8 cellular contexts compared by ENCODE assay signal in the genomic region with DNA sequence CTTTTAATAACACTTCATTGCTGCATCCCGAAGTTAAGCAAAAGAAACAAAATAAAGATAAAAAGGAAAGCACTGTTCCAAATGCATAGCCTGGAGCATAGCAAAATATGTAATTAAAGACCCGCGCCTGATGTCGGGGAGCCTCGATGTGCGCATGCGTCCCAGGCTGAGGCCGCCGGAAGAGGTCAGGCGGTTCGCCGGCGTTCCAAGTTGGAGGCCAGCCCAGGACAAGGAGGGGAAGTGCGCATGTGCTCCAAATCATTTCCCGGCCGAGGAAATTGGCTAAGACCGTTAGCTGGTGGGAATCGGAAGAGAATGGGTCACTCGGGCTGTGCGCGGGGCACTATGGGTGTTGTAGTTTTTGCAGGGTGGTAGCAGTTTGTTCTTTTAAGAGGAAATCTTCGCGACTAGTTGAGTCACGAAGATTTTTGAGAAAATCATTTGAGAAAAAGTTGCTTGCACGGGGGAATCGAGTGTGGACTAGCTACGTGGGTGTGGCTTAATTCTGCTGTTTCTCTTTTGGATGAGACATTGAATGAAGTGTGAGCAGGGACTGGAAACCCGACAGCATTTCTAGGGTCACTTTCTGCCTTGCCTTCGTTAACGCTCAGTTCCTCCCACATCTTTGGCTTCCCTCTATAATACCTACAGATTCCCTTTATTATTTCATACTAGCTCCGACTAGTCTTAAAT. TPM values are rescaled to one million over a fixed set of nuclear protein-coding genes. Genes with fewer than 3 reads are reported as not detected.
DNase-seq lines count a peak whose midpoint lies in the region; ATAC-seq, FAIRE-seq and TF ChIP-seq lines count a peak whose summit lies in the region.

No MANE protein-coding gene starts in this region.

- peak; percentile 69 for ATAC-seq in HG02588 (IDR thresholded peaks at IDR 0.05; ENCODE audit: unreplicated experiment)
- ATAC-seq in GM18505 (IDR thresholded peaks at IDR 0.05; ENCODE audit: unreplicated experiment) = no peak

- intact Hi-C loops in kidney (cut with DNase I) = no loop called here

- peak overlapping the region in 1 of 2 donors; percentile 34 for H3K27ac ChIP-seq in kidney (ENCODE audit: low read depth in 2 of 2, low read length in 2 of 2)

- H3K4me1 ChIP-seq in kidney (ENCODE audit: control insufficient read depth in 1 of 2, insufficient read depth in 1 of 2, low read depth in 1 of 2, low read length in 2 of 2) = peaks cover 0 to 3% of the 10 kb centered on the region in 2 donors

- H3K4me3 ChIP-seq in choroid plexus epithelial cell (ENCODE audit: low read depth, low read length) = peak overlapping the region; percentile 48
- H3K4me3 ChIP-seq in kidney (ENCODE audit: low read length in 2 of 2) = peak overlapping the region; percentile 48 to 56

- no peak overlapping the region for H3K9ac ChIP-seq in kidney (ENCODE audit: low read length in 2 of 2)

- TF ChIP-seq CTCF in choroid plexus epithelial cell (conservative IDR thresholded peaks at IDR 0.05; ENCODE audit: low read depth, low read length) (no peak), kidney (IDR thresholded peaks at IDR 0.05; ENCODE audit: borderline replicate concordance, extremely low read depth, insufficient read depth) (no peak)

- TF ChIP-seq POLR2A in GM18505 (IDR thresholded peaks at IDR 0.05; ENCODE audit: borderline replicate concordance, extremely low read depth, insufficient read depth, insufficient read length) = no peak

- FAIRE-seq in kidney (lab: Jason Lieb, UNC) = peak; percentile 89

- no peaks in the 10 kb centered on the region for H3K9me3 ChIP-seq in kidney (ENCODE audit: control insufficient read depth in 1 of 2, low read length in 2 of 2)

- peak; percentile 95 for DNase-seq in D341Med (ENCODE audit: low spot score)
- DNase-seq in NCI-H510A (lab: John Stamatoyannopoulos, UW) = peak; percentile 78
- peak; percentile 85 for DNase-seq in activated CD4-positive, alpha-beta T cell treated with anti-CD3 and anti-CD28 coated beads for 48 hours
- DNase-seq in choroid plexus epithelial cell (ENCODE audit: low read depth) = peak; percentile 98
- DNase-seq in kidney = peak; percentile 97
- DNase-seq in stimulated activated CD4-positive, alpha-beta T cell treated with anti-CD3 and anti-CD28 coated beads, Interleukin-12 subunit alpha, Interleukin-12 subunit beta, amount 100 ng/mL, for 48 hours (ENCODE audit: low read depth in 2 of 3, low spot score in 1 of 3) = peak; percentile 66 to 72 (median 69)

- H3K36me3 ChIP-seq in kidney (ENCODE audit: control insufficient read depth in 1 of 2, insufficient read depth in 2 of 2, low read length in 2 of 2) = no peaks in the 10 kb centered on the region

RNA-seq across cellular contexts. Expression of a gene that starts 31.0 kb away (rescaled TPM):
- 3.2 TPM for total RNA-seq in kidney
- 0.77 TPM for polyA plus RNA-seq in kidney (ENCODE audit: insufficient read depth, low read depth, low replicate concordance)
